ENCODE assay signal across 23 cellular contexts in the genomic region with DNA sequence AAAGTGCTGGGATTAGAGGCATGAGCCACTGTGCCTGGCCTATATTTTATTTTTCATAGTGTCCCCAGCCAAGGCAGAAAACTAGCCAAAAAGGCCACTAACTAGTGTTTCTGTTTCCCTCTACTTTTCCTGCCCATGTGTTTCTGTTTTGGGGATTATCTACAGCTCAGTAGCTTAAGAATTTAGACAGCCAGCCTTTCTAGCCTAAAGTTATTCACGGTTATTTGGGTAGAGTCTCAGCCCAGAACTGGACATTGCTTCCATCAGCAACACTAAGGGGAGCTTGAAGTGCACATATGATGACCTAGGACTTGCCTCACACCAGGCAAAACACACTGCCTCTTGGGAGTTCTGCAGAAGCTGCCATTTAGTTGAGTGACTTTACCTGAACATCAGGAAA. TPM values are rescaled to one million over a fixed set of nuclear protein-coding genes. Genes with fewer than 3 reads are reported as not detected.
"Had no signal": no experiment of that assay in that cellular context is flagged by ENCODE, and none has a peak within 500 bp of the region (broad histone marks: within the 10 kb centered on the region; RNA-seq: fewer than 3 reads in every experiment).

No MANE protein-coding gene starts in this region.

- H3K36me3 Mint-ChIP-seq: activated naive CD4-positive, alpha-beta T cell treated with anti-CD3 and anti-CD28 coated beads, Interleukin-2, amount 50 U/mL, for 72 hours had no signal

- H3K4me3 Mint-ChIP-seq: activated B cell treated with CpG ODN at 0.5 μM for 24 hours; activated CD4-positive, alpha-beta T cell treated with anti-CD3 and anti-CD28 coated beads, Interleukin-2, amount 10 ng/mL, durations not matched to agents 24 days and 14 days; activated naive CD8-positive, alpha-beta T cell treated with anti-CD3 and anti-CD28 coated beads, Interleukin-2, amount 50 U/mL, for 24 hours; activated T-cell treated with anti-CD3 and anti-CD28 coated beads, Interleukin-2, amount 50 U/mL, for 4 hours; T-cell had no signal

- H3K27me3 ChIP-seq: breast epithelium had no signal

- H3K27me3 Mint-ChIP-seq: activated B cell treated with CpG ODN at 0.5 μM for 24 hours; activated CD4-positive, alpha-beta T cell treated with anti-CD3 and anti-CD28 coated beads, Interleukin-2, amount 10 ng/mL, durations not matched to agents 24 days and 14 days; activated naive CD8-positive, alpha-beta T cell treated with anti-CD3 and anti-CD28 coated beads, Interleukin-2, amount 50 U/mL, for 24 hours; T-cell had no signal

- H3K9me3 ChIP-seq: breast epithelium had no signal

- H3K4me3 ChIP-seq: breast epithelium had no signal

- H3K36me3 ChIP-seq: breast epithelium had no signal

- H3K27ac Mint-ChIP-seq: activated B cell treated with CpG ODN at 0.5 μM for 24 hours; activated CD4-positive, alpha-beta T cell treated with anti-CD3 and anti-CD28 coated beads, Interleukin-2, amount 10 ng/mL, durations not matched to agents 24 days and 14 days; activated naive CD8-positive, alpha-beta T cell treated with anti-CD3 and anti-CD28 coated beads, Interleukin-2, amount 50 U/mL, for 24 hours; T-cell had no signal

- H3K27ac ChIP-seq: breast epithelium had no signal

- DNase-seq: activated B cell treated with CpG ODN at 0.5 μM for 24 hours; activated CD4-positive, alpha-beta T cell treated with anti-CD3 and anti-CD28 coated beads for 1 hour; activated CD4-positive, alpha-beta T cell treated with anti-CD3 and anti-CD28 coated beads, Interleukin-2, amount 10 ng/mL, durations not matched to agents 24 days and 14 days; activated CD4-positive, alpha-beta T cell treated with anti-CD3 and anti-CD28 coated beads, Interleukin-2, amount 50 U/mL, for 48 hours; activated effector memory CD4-positive, alpha-beta T cell treated with anti-CD3 and anti-CD28 coated beads, Interleukin-2, amount 50 U/mL, for 16 hours; activated naive CD4-positive, alpha-beta T cell treated with Interleukin-2 at 50 U/mL for 16 hours; activated naive CD8-positive, alpha-beta T cell treated with anti-CD3 and anti-CD28 coated beads, Interleukin-2, amount 50 U/mL, for 24 hours; activated T-cell treated with anti-CD3 and anti-CD28 coated beads, Interleukin-2, amount 50 U/mL, for 4 hours; caudate nucleus; Kasumi-1; NCI-H1105 treated with DMSO at 0.1 percent for 48 hours; NCI-H146; NCI-H187 treated with DMSO at 0.1 percent for 48 hours; NCI-H2081 treated with DMSO at 0.1 percent for 48 hours; NCI-H446; NCI-H524; PC-3; SIG-M5; T-cell; T-helper 2 cell; T1000 had no signal

- H3K4me1 ChIP-seq: breast epithelium had no signal

- ATAC-seq: activated naive CD4-positive, alpha-beta T cell treated with anti-CD3 and anti-CD28 coated beads, Interleukin-2, amount 50 U/mL, for 72 hours; activated naive CD8-positive, alpha-beta T cell treated with anti-CD3 and anti-CD28 coated beads, Interleukin-2, amount 50 U/mL, for 24 hours; activated T-cell treated with anti-CD3 and anti-CD28 coated beads, Interleukin-2, amount 50 U/mL, for 4 hours; PC-3; T-cell had no signal

- H3K9me3 Mint-ChIP-seq: activated B cell treated with CpG ODN at 0.5 μM for 24 hours; activated CD4-positive, alpha-beta T cell treated with anti-CD3 and anti-CD28 coated beads, Interleukin-2, amount 10 ng/mL, durations not matched to agents 24 days and 14 days; activated naive CD4-positive, alpha-beta T cell treated with anti-CD3 and anti-CD28 coated beads, Interleukin-2, amount 50 U/mL, for 72 hours; activated naive CD8-positive, alpha-beta T cell treated with anti-CD3 and anti-CD28 coated beads, Interleukin-2, amount 50 U/mL, for 24 hours; activated T-cell treated with anti-CD3 and anti-CD28 coated beads, Interleukin-2, amount 50 U/mL, for 4 hours; T-cell had no signal

RNA-seq across cellular contexts. Expression of gene PROX2, which starts 17.9 kb away (rescaled TPM):
- total RNA-seq: activated B cell treated with CpG ODN at 0.5 μM for 24 hours; activated CD4-positive, alpha-beta T cell treated with anti-CD3 and anti-CD28 coated beads, Interleukin-2, amount 10 ng/mL, durations not matched to agents 24 days and 14 days; breast epithelium; PC-3 had no signal
